In the genomic region with DNA sequence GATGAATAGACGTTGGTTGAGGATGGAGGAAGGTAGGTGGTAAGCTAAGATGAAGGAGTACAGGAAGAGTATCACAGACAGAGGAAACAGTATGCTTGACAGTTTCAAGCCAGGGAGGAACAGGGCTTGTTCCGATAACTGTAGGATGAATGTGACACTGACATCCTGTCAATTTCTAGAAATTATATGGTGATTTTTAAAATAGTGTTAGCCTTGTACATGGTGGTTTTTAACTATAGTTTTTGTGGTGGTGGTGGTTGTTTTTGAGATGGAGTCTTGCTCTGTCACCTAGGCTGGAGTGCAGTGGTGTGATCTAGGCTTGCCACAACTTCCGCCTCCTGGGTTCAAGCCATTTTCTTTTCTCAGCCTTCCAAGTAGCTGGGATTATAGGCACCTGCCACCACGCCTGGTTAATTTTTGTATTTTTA, we compare ENCODE assay signal across 10 cellular contexts.
DNase-seq lines count a peak whose midpoint lies in the region; ATAC-seq and TF ChIP-seq lines count a peak whose summit lies in the region.
"Had no signal": no experiment of that assay in that cellular context is flagged by ENCODE, and none has a peak within 500 bp of the region (broad histone marks: within the 10 kb centered on the region; RNA-seq: fewer than 3 reads in every experiment).

No MANE protein-coding gene starts in this region.

- H3K4me3 ChIP-seq in left lung (no peak overlapping the region), vagina (no peak overlapping the region), A673 (ENCODE audit: low read depth, low read length, poor library complexity, severe bottlenecking) (no peak overlapping the region)

- peaks cover 5% of the 10 kb centered on the region for H3K36me3 Mint-ChIP-seq in activated naive CD4-positive, alpha-beta T cell treated with anti-CD3 and anti-CD28 coated beads for 36 hours (ENCODE audit: low read depth)
- peaks cover 21% of the 10 kb centered on the region for H3K36me3 Mint-ChIP-seq in T-helper 2 cell treated with Interferon-gamma antibody and Interleukin-4, amounts not matched to agents 5 μg/mL and 100 μg/mL, for 36 hours (ENCODE audit: low read depth)

- no peak for DNase-seq in activated naive CD4-positive, alpha-beta T cell treated with anti-CD3 and anti-CD28 coated beads for 36 hours
- DNase-seq in activated naive CD4-positive, alpha-beta T cell treated with anti-CD3 and anti-CD28 coated beads, Interleukin-2, amount 50 U/mL, for 16 hours: no peak
- no peak for DNase-seq in T-helper 2 cell treated with Interferon-gamma antibody and Interleukin-4, amounts not matched to agents 5 μg/mL and 100 μg/mL, for 36 hours (ENCODE audit: low spot score)
- no peak for DNase-seq in left lung
- DNase-seq in vagina (ENCODE audit: extremely low spot score in 2 of 2): no peak
- DNase-seq in pons (ENCODE audit: low spot score): no peak
- DNase-seq in A673 (ENCODE audit: low spot score): no peak
- DNase-seq: anterior cingulate cortex had no signal

- no TSS peak for BruUV-seq in A673 (replicated peaks; lab: Mats Ljungman, UMichigan)

- no peaks in the 10 kb centered on the region for H3K27me3 ChIP-seq in left lung
- H3K27me3 ChIP-seq in vagina: no peaks in the 10 kb centered on the region
- no peaks in the 10 kb centered on the region for H3K27me3 ChIP-seq in A673 (replicated peaks; ENCODE audit: insufficient read depth, low read depth, low read length, poor library complexity)

- peaks cover 42% of the 10 kb centered on the region for H3K4me1 Mint-ChIP-seq in activated naive CD4-positive, alpha-beta T cell treated with anti-CD3 and anti-CD28 coated beads for 36 hours (ENCODE audit: low read depth)
- peaks cover 54% of the 10 kb centered on the region for H3K4me1 Mint-ChIP-seq in T-helper 2 cell treated with Interferon-gamma antibody and Interleukin-4, amounts not matched to agents 5 μg/mL and 100 μg/mL, for 36 hours (ENCODE audit: low read depth)

- POLR2A ChIA-PET in A673 (lab: Charles Lee; ENCODE audit: low non-redundant PET): no interaction called here

- ATAC-seq in left lung (no peak), HG03175 (IDR thresholded peaks at IDR 0.05; ENCODE audit: unreplicated experiment) (no peak)
- ATAC-seq: esophagus mucosa had no signal

- intact Hi-C loops in activated naive CD4-positive, alpha-beta T cell treated with anti-CD3 and anti-CD28 coated beads for 36 hours (cut with micrococcal nuclease): no loop called here
- intact Hi-C loops in left lung (cut with DNase I) (no loop called here), vagina (cut with DNase I) (no loop called here), A673 (cut with micrococcal nuclease; ENCODE audit: unreplicated experiment) (no loop called here)

- H3K9me3 ChIP-seq in left lung: no peaks in the 10 kb centered on the region
- H3K9me3 ChIP-seq in vagina: no peaks in the 10 kb centered on the region
- no peaks in the 10 kb centered on the region for H3K9me3 ChIP-seq in A673 (ENCODE audit: low read depth, low read length, poor library complexity, severe bottlenecking)

- H3K27me3 Mint-ChIP-seq in activated naive CD4-positive, alpha-beta T cell treated with anti-CD3 and anti-CD28 coated beads for 36 hours (ENCODE audit: low read depth): no peaks in the 10 kb centered on the region
- no peaks in the 10 kb centered on the region for H3K27me3 Mint-ChIP-seq in T-helper 2 cell treated with Interferon-gamma antibody and Interleukin-4, amounts not matched to agents 5 μg/mL and 100 μg/mL, for 36 hours (ENCODE audit: low read depth)

- no peaks in the 10 kb centered on the region for H3K9me3 Mint-ChIP-seq in activated naive CD4-positive, alpha-beta T cell treated with anti-CD3 and anti-CD28 coated beads for 36 hours
- peaks cover 5% of the 10 kb centered on the region for H3K9me3 Mint-ChIP-seq in T-helper 2 cell treated with Interferon-gamma antibody and Interleukin-4, amounts not matched to agents 5 μg/mL and 100 μg/mL, for 36 hours

- H3K4me1 ChIP-seq in left lung (peaks cover 37 to 99% of the 10 kb centered on the region in 2 donors), vagina (peaks cover 70% of the 10 kb centered on the region), A673 (ENCODE audit: insufficient read depth, low read length, poor library complexity, severe bottlenecking) (peaks cover 43% of the 10 kb centered on the region)

- CTCF ChIA-PET in activated naive CD4-positive, alpha-beta T cell treated with anti-CD3 and anti-CD28 coated beads for 36 hours (lab: Charles Lee): no interaction called here
- CTCF ChIA-PET in A673 (lab: Charles Lee): no interaction called here

- no peak for TF ChIP-seq CTCF in left lung (IDR thresholded peaks at IDR 0.05)
- no peak for TF ChIP-seq CTCF in vagina (IDR thresholded peaks at IDR 0.05)
- no peak for TF ChIP-seq CTCF in A673 (conservative IDR thresholded peaks at IDR 0.05; ENCODE audit: low read depth, low read length)

- H3K27ac Mint-ChIP-seq in activated naive CD4-positive, alpha-beta T cell treated with anti-CD3 and anti-CD28 coated beads for 36 hours: peak overlapping the region; percentile 28
- peak overlapping the region; percentile 72 for H3K27ac Mint-ChIP-seq in T-helper 2 cell treated with Interferon-gamma antibody and Interleukin-4, amounts not matched to agents 5 μg/mL and 100 μg/mL, for 36 hours

- H3K4me3 Mint-ChIP-seq in activated naive CD4-positive, alpha-beta T cell treated with anti-CD3 and anti-CD28 coated beads for 36 hours: no peak overlapping the region
- peak overlapping the region; percentile 2 for H3K4me3 Mint-ChIP-seq in T-helper 2 cell treated with Interferon-gamma antibody and Interleukin-4, amounts not matched to agents 5 μg/mL and 100 μg/mL, for 36 hours

- H3K36me3 ChIP-seq in left lung (no peaks in the 10 kb centered on the region), vagina (no peaks in the 10 kb centered on the region), A673 (ENCODE audit: insufficient read depth, low read length, poor library complexity, severe bottlenecking) (no peaks in the 10 kb centered on the region)

- no peak for TF ChIP-seq POLR2A in vagina (IDR thresholded peaks at IDR 0.05)

- H3K27ac ChIP-seq in left lung (peak overlapping the region; percentile 87 to 98), vagina (peak overlapping the region; percentile 21), A673 (ENCODE audit: low read depth, low read length, poor library complexity, severe bottlenecking) (no peak overlapping the region)
